ENCODE assay signal across 15 cellular contexts in the genomic region with DNA sequence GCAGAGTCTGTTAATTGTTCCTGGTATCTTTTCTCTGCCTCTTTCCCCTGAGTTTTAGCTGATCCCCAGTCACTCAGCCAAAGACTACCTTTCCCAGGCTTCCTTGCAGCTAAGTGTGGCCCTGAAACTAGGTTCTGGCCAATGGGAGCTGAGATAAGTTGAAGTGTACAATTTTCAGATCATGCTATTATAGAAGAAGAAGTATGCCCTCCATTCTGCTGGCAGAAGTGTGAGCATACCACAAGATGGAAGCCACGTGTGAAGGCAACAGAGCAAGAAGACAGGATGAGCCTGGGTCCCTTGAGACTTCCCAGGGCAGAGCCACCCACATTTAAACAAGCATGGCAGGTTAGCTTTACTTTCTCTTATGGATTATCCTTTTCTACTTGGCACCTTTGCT.
DNase-seq lines count a peak whose midpoint lies in the region; ATAC-seq and TF ChIP-seq lines count a peak whose summit lies in the region.
"Had no signal": no experiment of that assay in that cellular context is flagged by ENCODE, and none has a peak within 500 bp of the region (broad histone marks: within the 10 kb centered on the region; RNA-seq: fewer than 3 reads in every experiment).

No MANE protein-coding gene starts in this region.

- no peak overlapping the region for H2BK15ac ChIP-seq in mesendoderm (replicated peaks; ENCODE audit: low read depth)

- H3K4me3 Mint-ChIP-seq in activated CD4-positive, alpha-beta T cell treated with anti-CD3 and anti-CD28 coated beads, Interleukin-2, amount 10 ng/mL, durations not matched to agents 24 days and 14 days: no peak overlapping the region
- H3K4me3 Mint-ChIP-seq: activated naive CD4-positive, alpha-beta T cell treated with anti-CD3 and anti-CD28 coated beads for 36 hours had no signal

- H3K9me3 ChIP-seq in PC-9 (ENCODE audit: insufficient read depth, low read depth): no peaks in the 10 kb centered on the region
- H3K9me3 ChIP-seq: mucosa of descending colon, thyroid gland had no signal

- no peak overlapping the region for H3K27ac Mint-ChIP-seq in activated CD4-positive, alpha-beta T cell treated with anti-CD3 and anti-CD28 coated beads, Interleukin-2, amount 10 ng/mL, durations not matched to agents 24 days and 14 days
- H3K27ac Mint-ChIP-seq: activated naive CD4-positive, alpha-beta T cell treated with anti-CD3 and anti-CD28 coated beads for 36 hours had no signal

- H3K27me3 ChIP-seq in PC-9 (ENCODE audit: insufficient read depth, low read depth) (no peaks in the 10 kb centered on the region), mesendoderm (ENCODE audit: insufficient read depth, low read length, poor library complexity) (no peaks in the 10 kb centered on the region)
- H3K27me3 ChIP-seq: sigmoid colon, thyroid gland had no signal

- intact Hi-C loops in PC-9 (cut with micrococcal nuclease; ENCODE audit: unreplicated experiment) (no loop called here), posterior cingulate gyrus (cut with DNase I) (loop anchor here (10.0 kb wide), 1 partner anchor 107 kb away; no protein-coding TSS in a partner anchor)
- intact Hi-C loops in activated CD4-positive, alpha-beta T cell treated with anti-CD3 and anti-CD28 coated beads, Interleukin-2, amount 10 ng/mL, durations not matched to agents 24 days and 14 days (cut with micrococcal nuclease): no loop called here

- H2AFZ ChIP-seq in PC-9: 0 out of 2 replicates have a peak overlapping the region, but pooled peaks have one; percentile 52

- peaks cover 5% of the 10 kb centered on the region for H3K9me3 Mint-ChIP-seq in activated CD4-positive, alpha-beta T cell treated with anti-CD3 and anti-CD28 coated beads, Interleukin-2, amount 10 ng/mL, durations not matched to agents 24 days and 14 days
- H3K9me3 Mint-ChIP-seq: activated naive CD4-positive, alpha-beta T cell treated with anti-CD3 and anti-CD28 coated beads for 36 hours had no signal

- DNase-seq in PC-9: no peak
- no peak for DNase-seq in NCI-H1105 treated with DMSO at 0.1 percent for 48 hours (lab: John Stamatoyannopoulos, UW)
- no peak for DNase-seq in activated CD4-positive, alpha-beta T cell treated with anti-CD3 and anti-CD28 coated beads, Interleukin-2, amount 10 ng/mL, durations not matched to agents 24 days and 14 days
- DNase-seq in posterior cingulate gyrus: no peak
- no peak for DNase-seq in mesendoderm
- DNase-seq: activated CD4-positive, alpha-beta T cell treated with anti-CD3 and anti-CD28 coated beads for 48 hours; activated naive CD4-positive, alpha-beta T cell treated with anti-CD3 and anti-CD28 coated beads for 36 hours; AML-193; mucosa of descending colon; NCI-H1694 treated with DMSO at 0.1 percent for 48 hours; sigmoid colon; thyroid gland had no signal

- no peak overlapping the region for H2BK5ac ChIP-seq in mesendoderm (ENCODE audit: low read length)

- WGBS in mesendoderm (ENCODE audit: extremely low coverage, insufficient coverage, low lambda C conversion rate): no CpG with 5 or more reads among the region's 1 CpG

- ATAC-seq in GM18505 (IDR thresholded peaks at IDR 0.05; ENCODE audit: unreplicated experiment): peak; percentile 93
- ATAC-seq in GM21367 (IDR thresholded peaks at IDR 0.05; ENCODE audit: unreplicated experiment): peak; percentile 95
- peak; percentile 79 for ATAC-seq in HG03025 (IDR thresholded peaks at IDR 0.05; ENCODE audit: low FRiP score, unreplicated experiment)
- ATAC-seq: mucosa of descending colon had no signal

- no peak overlapping the region for H3K56ac ChIP-seq in mesendoderm (ENCODE audit: low read length)

- no peaks in the 10 kb centered on the region for H4K20me1 ChIP-seq in PC-9 (ENCODE audit: insufficient read depth)

- peaks cover 7% of the 10 kb centered on the region for H3K4me1 Mint-ChIP-seq in activated CD4-positive, alpha-beta T cell treated with anti-CD3 and anti-CD28 coated beads, Interleukin-2, amount 10 ng/mL, durations not matched to agents 24 days and 14 days

- H4K8ac ChIP-seq in mesendoderm (ENCODE audit: low read depth, low read length): no peak overlapping the region

- H4K5ac ChIP-seq in mesendoderm (ENCODE audit: low read length): no peak overlapping the region

- H3K36me3 Mint-ChIP-seq in activated CD4-positive, alpha-beta T cell treated with anti-CD3 and anti-CD28 coated beads, Interleukin-2, amount 10 ng/mL, durations not matched to agents 24 days and 14 days (ENCODE audit: low read depth): no peaks in the 10 kb centered on the region

- H3K79me1 ChIP-seq in mesendoderm (ENCODE audit: low read length): no peaks in the 10 kb centered on the region

- no peak for TF ChIP-seq POLR2A in GM18505 (IDR thresholded peaks at IDR 0.05; ENCODE audit: borderline replicate concordance, extremely low read depth, insufficient read depth, insufficient read length)

- H3K79me2 ChIP-seq in PC-9 (ENCODE audit: low read depth): no peaks in the 10 kb centered on the region
- H3K79me2 ChIP-seq in mesendoderm (ENCODE audit: control insufficient read depth, insufficient read depth, low read length): no peaks in the 10 kb centered on the region

- no peak for TF ChIP-seq CTCF in PC-9 (conservative IDR thresholded peaks at IDR 0.05)

- H3K27me3 Mint-ChIP-seq in activated CD4-positive, alpha-beta T cell treated with anti-CD3 and anti-CD28 coated beads, Interleukin-2, amount 10 ng/mL, durations not matched to agents 24 days and 14 days: peaks cover 2% of the 10 kb centered on the region

- H3K4me2 ChIP-seq in PC-9: no peak overlapping the region
- no peak overlapping the region for H3K4me2 ChIP-seq in mesendoderm (ENCODE audit: low read length)

- no peak overlapping the region for H3K27ac ChIP-seq in PC-9
- no peak overlapping the region for H3K27ac ChIP-seq in mesendoderm (ENCODE audit: low read depth, low read length)
- H3K27ac ChIP-seq: sigmoid colon, thyroid gland had no signal

- H3K9me2 ChIP-seq in PC-9 (ENCODE audit: insufficient read depth): no peaks in the 10 kb centered on the region

- CTCF ChIA-PET in PC-9 (lab: Charles Lee): no interaction called here

- H3K4me3 ChIP-seq in PC-9 (no peak overlapping the region), mesendoderm (ENCODE audit: low read length) (no peak overlapping the region)
- H3K4me3 ChIP-seq: mucosa of descending colon, sigmoid colon, thyroid gland had no signal

- H3K4ac ChIP-seq in mesendoderm (ENCODE audit: low read depth, low read length): no peak overlapping the region

- no TSS peak for BruUV-seq in PC-9 (replicated peaks; lab: Mats Ljungman, UMichigan)

- no peaks in the 10 kb centered on the region for H3K4me1 ChIP-seq in PC-9 (replicated peaks; ENCODE audit: insufficient read depth)
- peaks cover 1% of the 10 kb centered on the region for H3K4me1 ChIP-seq in mesendoderm (ENCODE audit: control insufficient read depth, low read depth, low read length)
- H3K4me1 ChIP-seq: thyroid gland had no signal

- H3F3A ChIP-seq in PC-9 (ENCODE audit: insufficient read depth, low read depth): no peaks in the 10 kb centered on the region

- POLR2A ChIA-PET in PC-9 (lab: Charles Lee; ENCODE audit: unreplicated experiment): no interaction called here

- no peaks in the 10 kb centered on the region for H3K36me3 ChIP-seq in PC-9 (ENCODE audit: low read depth)
- H3K36me3 ChIP-seq in mesendoderm (ENCODE audit: control insufficient read depth, insufficient read depth, low read length): no peaks in the 10 kb centered on the region
- H3K36me3 ChIP-seq: sigmoid colon, thyroid gland had no signal

- no peak overlapping the region for H2BK120ac ChIP-seq in mesendoderm (ENCODE audit: low read depth, low read length)

- H3K9ac ChIP-seq in mesendoderm (ENCODE audit: low read length): no peak overlapping the region

- H3K18ac ChIP-seq in mesendoderm (ENCODE audit: low read length): no peak overlapping the region

- no peak overlapping the region for H2AK5ac ChIP-seq in mesendoderm (ENCODE audit: low read length)

- no peak overlapping the region for H3K23ac ChIP-seq in mesendoderm (ENCODE audit: low read length)
